Comparison of ENCODE assay signal across 17 cellular contexts in the genomic region with DNA sequence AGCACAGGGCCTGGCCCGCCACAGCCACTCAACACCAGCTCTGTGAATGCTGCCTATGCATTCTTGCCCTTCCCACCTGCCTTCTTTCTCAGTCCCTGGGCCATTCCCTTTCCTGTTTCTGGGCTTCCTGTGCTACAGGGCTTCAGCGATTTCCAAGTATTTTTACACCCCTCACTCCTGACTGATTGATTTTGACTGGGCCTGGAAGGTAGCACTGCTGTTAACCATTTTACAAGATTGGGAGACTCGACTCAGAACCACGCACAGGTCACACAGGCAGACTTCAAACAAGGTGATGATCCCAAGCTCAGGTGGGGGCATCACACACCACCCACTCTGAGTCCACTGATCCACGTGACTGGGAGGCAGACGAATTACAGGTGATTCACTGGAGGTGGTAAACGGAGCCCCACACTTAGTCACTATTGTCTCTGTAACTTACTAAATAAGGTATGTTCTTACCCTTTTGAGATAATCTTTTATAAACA. TPM values are rescaled to one million over a fixed set of nuclear protein-coding genes. Genes with fewer than 3 reads are reported as not detected.
DNase-seq lines count a peak whose midpoint lies in the region; ATAC-seq, FAIRE-seq and TF ChIP-seq lines count a peak whose summit lies in the region.
"Had no signal": no experiment of that assay in that cellular context is flagged by ENCODE, and none has a peak within 500 bp of the region (broad histone marks: within the 10 kb centered on the region; RNA-seq: fewer than 3 reads in every experiment).

No MANE protein-coding gene starts in this region.

- no peaks in the 10 kb centered on the region for H3K4me1 Mint-ChIP-seq in activated naive CD8-positive, alpha-beta T cell treated with anti-CD3 and anti-CD28 coated beads for 36 hours
- H3K4me1 Mint-ChIP-seq: memory B cell had no signal

- ATAC-seq in HG03342 (IDR thresholded peaks at IDR 0.05; ENCODE audit: unreplicated experiment) (peak; percentile 8), RWPE2 (ENCODE audit: low read depth) (peak; percentile 79)

- H3K36me3 Mint-ChIP-seq in activated naive CD8-positive, alpha-beta T cell treated with anti-CD3 and anti-CD28 coated beads for 36 hours: no peaks in the 10 kb centered on the region
- H3K36me3 Mint-ChIP-seq: memory B cell had no signal

- H3K4me3 Mint-ChIP-seq in activated naive CD8-positive, alpha-beta T cell treated with anti-CD3 and anti-CD28 coated beads for 36 hours: no peak overlapping the region
- H3K4me3 Mint-ChIP-seq: CD4-positive, alpha-beta T cell; memory B cell had no signal

- WGBS in small intestine, 3 donors: 26 to 52% (median 39%) methylated on average over 7 of the region's 7 CpGs

- DNase-seq in RWPE2 (ENCODE audit: low spot score): no peak
- no peak for DNase-seq in kidney
- DNase-seq in small intestine: peak; percentile 47
- no peak for DNase-seq in RPMI8226
- DNase-seq in activated naive CD8-positive, alpha-beta T cell treated with anti-CD3 and anti-CD28 coated beads for 36 hours: no peak
- DNase-seq in NCI-H526 treated with DMSO at 0.1 percent for 48 hours (lab: John Stamatoyannopoulos, UW): no peak
- DNase-seq: activated CD8-positive, alpha-beta memory T cell treated with anti-CD3 and anti-CD28 coated beads, Interleukin-2, amount 50 U/mL, for 4 hours; CD4-positive, alpha-beta T cell; glutamatergic neuron; MG63; NCI-H446 treated with DMSO at 0.1 percent for 48 hours; stimulated activated CD4-positive, alpha-beta T cell treated with anti-CD3 and anti-CD28 coated beads, Interleukin-4, amount 100 ng/mL, for 24 hours; stimulated activated naive CD4-positive, alpha-beta T cell had no signal

- H3K4me1 ChIP-seq in RWPE2 (ENCODE audit: insufficient read depth, poor library complexity, severe bottlenecking) (peaks cover 44% of the 10 kb centered on the region), kidney (ENCODE audit: control insufficient read depth in 1 of 2, insufficient read depth in 1 of 2, low read depth in 1 of 2, low read length in 2 of 2) (peaks cover 26 to 39% of the 10 kb centered on the region in 2 donors), small intestine (ENCODE audit: control insufficient read depth in 2 of 2, insufficient read depth in 1 of 2, low read depth in 1 of 2, low read length in 1 of 2) (peaks cover 3 to 10% of the 10 kb centered on the region in 2 donors)

- no peak for FAIRE-seq in kidney (lab: Jason Lieb, UNC)
- no peak for FAIRE-seq in small intestine (lab: Jason Lieb, UNC)

- intact Hi-C loops in kidney (cut with DNase I): no loop called here

- H3K27ac ChIP-seq in RWPE2 (ENCODE audit: poor library complexity, severe bottlenecking) (peak overlapping the region; percentile 54), kidney (ENCODE audit: low read depth in 2 of 2, low read length in 2 of 2) (peak overlapping the region; percentile 90 to 94), small intestine (ENCODE audit: low read depth in 1 of 2, low read length in 1 of 2) (peak overlapping the region; percentile 87 to 91)
- H3K27ac ChIP-seq: HL-60 had no signal

- peaks cover 18% of the 10 kb centered on the region for H3K27me3 Mint-ChIP-seq in activated naive CD8-positive, alpha-beta T cell treated with anti-CD3 and anti-CD28 coated beads for 36 hours

- H3K4me3 ChIP-seq in RWPE2 (ENCODE audit: severe bottlenecking) (no peak overlapping the region), kidney (ENCODE audit: low read length in 2 of 2) (no peak overlapping the region), small intestine (ENCODE audit: low read depth in 1 of 2, low read length in 2 of 2) (no peak overlapping the region)
- H3K4me3 ChIP-seq: MG63, prostate gland had no signal

- H3K9ac ChIP-seq in kidney (ENCODE audit: low read length in 2 of 2): peak overlapping the region; percentile 31 to 52

- no peak overlapping the region for H3K27ac Mint-ChIP-seq in activated naive CD8-positive, alpha-beta T cell treated with anti-CD3 and anti-CD28 coated beads for 36 hours
- H3K27ac Mint-ChIP-seq: CD4-positive, alpha-beta T cell; memory B cell had no signal

- peaks cover 21% of the 10 kb centered on the region for H3K36me3 ChIP-seq in RWPE2 (ENCODE audit: low read depth)
- peaks cover 0 to 2% of the 10 kb centered on the region in 2 donors for H3K36me3 ChIP-seq in kidney (ENCODE audit: control insufficient read depth in 1 of 2, insufficient read depth in 2 of 2, low read length in 2 of 2)
- no peaks in the 10 kb centered on the region for H3K36me3 ChIP-seq in small intestine (ENCODE audit: control insufficient read depth in 2 of 2, insufficient read depth in 2 of 2, low read length in 2 of 2)
- H3K36me3 ChIP-seq: MG63, prostate gland had no signal

- H3K27me3 ChIP-seq in RWPE2 (ENCODE audit: insufficient read depth, poor library complexity, severe bottlenecking) (no peaks in the 10 kb centered on the region), small intestine (ENCODE audit: control insufficient read depth in 2 of 2, insufficient read depth in 2 of 2, low read length in 2 of 2) (no peaks in the 10 kb centered on the region)
- H3K27me3 ChIP-seq: MG63 had no signal

- H3K9me3 ChIP-seq in RWPE2 (ENCODE audit: severe bottlenecking) (no peaks in the 10 kb centered on the region), kidney (ENCODE audit: control insufficient read depth in 1 of 2, low read length in 2 of 2) (no peaks in the 10 kb centered on the region), small intestine (ENCODE audit: control insufficient read depth, low read depth) (no peaks in the 10 kb centered on the region)
- H3K9me3 ChIP-seq: MG63, prostate gland had no signal

- TF ChIP-seq CTCF in RWPE2 (IDR thresholded peaks at IDR 0.05; ENCODE audit: poor library complexity, severe bottlenecking) (no peak), kidney (IDR thresholded peaks at IDR 0.05; ENCODE audit: borderline replicate concordance, extremely low read depth, insufficient read depth) (no peak)

- H3K9me3 Mint-ChIP-seq in activated naive CD8-positive, alpha-beta T cell treated with anti-CD3 and anti-CD28 coated beads for 36 hours: no peaks in the 10 kb centered on the region
- H3K9me3 Mint-ChIP-seq: CD4-positive, alpha-beta T cell; memory B cell had no signal

RNA-seq across cellular contexts. Expression of gene PTPN3, which starts 21.3 kb away (rescaled TPM):
- 40.6 TPM for total RNA-seq in kidney
- polyA plus RNA-seq in kidney (ENCODE audit: insufficient read depth, low read depth, low replicate concordance) (33.7 TPM), small intestine (10 to 100 TPM; 15.3 to 42.7 (median 25.3) TPM)
- 1 to 10 TPM; 1.2 to 1.4 TPM for total RNA-seq in activated naive CD8-positive, alpha-beta T cell treated with anti-CD3 and anti-CD28 coated beads for 36 hours
- total RNA-seq: CD4-positive, alpha-beta T cell had no signal

Comparison
In these comparisons a context has a peak if more than half of its experiments do, and no peak if none do; other contexts are left out.
1. RNA of gene PTPN3, which starts 21.3 kb away (total RNA-seq): 40.6 TPM in kidney (single experiment); 1.2 to 1.4 TPM in activated naive CD8-positive, alpha-beta T cell treated with anti-CD3 and anti-CD28 coated beads for 36 hours; every median in the first group is over 10 times any median in the second.
2. Peak in every context shown above with its lines, with median percentiles within 50 percentile points of each other: H3K27ac ChIP-seq.